In the genomic region with DNA sequence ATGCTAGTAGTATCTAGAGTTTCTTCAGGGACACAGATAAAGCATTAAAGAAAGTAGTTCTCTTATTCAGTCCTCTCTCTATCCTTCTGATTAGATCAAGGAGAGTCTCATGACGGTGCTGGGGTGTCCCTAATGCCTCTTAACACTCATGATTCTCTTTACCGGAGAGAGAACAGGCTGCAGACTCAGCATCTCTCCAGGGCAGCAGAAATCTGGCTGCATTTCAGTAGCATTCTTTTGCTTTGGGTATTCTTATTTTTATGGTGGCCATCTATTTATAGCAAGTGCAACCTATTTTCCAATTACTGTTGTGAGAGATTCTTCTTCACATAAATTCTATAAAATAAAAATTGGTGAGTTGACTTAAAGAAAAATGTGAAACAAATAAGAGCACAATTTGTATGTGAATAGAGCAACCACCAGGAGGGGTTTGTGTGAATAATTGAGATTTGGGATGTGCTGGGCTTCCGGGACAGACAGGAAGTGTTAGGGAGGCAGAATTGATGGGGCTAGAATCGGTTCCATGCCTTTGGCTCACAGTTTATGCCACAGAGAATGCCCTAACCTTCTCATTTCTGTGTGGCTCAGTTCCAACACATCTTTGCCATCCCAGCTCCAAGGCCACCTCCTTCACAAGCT, we compare ENCODE assay signal across 1 cellular context.
TF ChIP-seq lines count a peak whose summit lies in the region.

No MANE protein-coding gene starts in this region.

TF ChIP-seq in WTC11, 78 proteins besides CTCF, POLR2A, EP300 and RAD21 (continued from another document):
- TF ChIP-seq ZNF532 (CRISPR knock-in tag; IDR thresholded peaks at IDR 0.05; ENCODE audit: borderline replicate concordance) (no peak), MLX (CRISPR knock-in tag; IDR thresholded peaks at IDR 0.05) (no peak), MYBL2 (CRISPR knock-in tag; IDR thresholded peaks at IDR 0.05) (no peak), NR1H2 (CRISPR knock-in tag; IDR thresholded peaks at IDR 0.05) (no peak), SP1 (CRISPR knock-in tag; conservative IDR thresholded peaks at IDR 0.05) (no peak), KAT7 (CRISPR knock-in tag; IDR thresholded peaks at IDR 0.05; ENCODE audit: borderline replicate concordance) (no peak), TEAD1 (CRISPR knock-in tag; IDR thresholded peaks at IDR 0.05) (no peak), SMAD3 (CRISPR knock-in tag; IDR thresholded peaks at IDR 0.05; ENCODE audit: borderline replicate concordance) (no peak), ZNF423 (CRISPR knock-in tag; IDR thresholded peaks at IDR 0.05) (no peak), ZNF232 (CRISPR knock-in tag; IDR thresholded peaks at IDR 0.05) (no peak), CREM (CRISPR knock-in tag; IDR thresholded peaks at IDR 0.05) (no peak)
- TF ChIP-seq, protein P1, sequence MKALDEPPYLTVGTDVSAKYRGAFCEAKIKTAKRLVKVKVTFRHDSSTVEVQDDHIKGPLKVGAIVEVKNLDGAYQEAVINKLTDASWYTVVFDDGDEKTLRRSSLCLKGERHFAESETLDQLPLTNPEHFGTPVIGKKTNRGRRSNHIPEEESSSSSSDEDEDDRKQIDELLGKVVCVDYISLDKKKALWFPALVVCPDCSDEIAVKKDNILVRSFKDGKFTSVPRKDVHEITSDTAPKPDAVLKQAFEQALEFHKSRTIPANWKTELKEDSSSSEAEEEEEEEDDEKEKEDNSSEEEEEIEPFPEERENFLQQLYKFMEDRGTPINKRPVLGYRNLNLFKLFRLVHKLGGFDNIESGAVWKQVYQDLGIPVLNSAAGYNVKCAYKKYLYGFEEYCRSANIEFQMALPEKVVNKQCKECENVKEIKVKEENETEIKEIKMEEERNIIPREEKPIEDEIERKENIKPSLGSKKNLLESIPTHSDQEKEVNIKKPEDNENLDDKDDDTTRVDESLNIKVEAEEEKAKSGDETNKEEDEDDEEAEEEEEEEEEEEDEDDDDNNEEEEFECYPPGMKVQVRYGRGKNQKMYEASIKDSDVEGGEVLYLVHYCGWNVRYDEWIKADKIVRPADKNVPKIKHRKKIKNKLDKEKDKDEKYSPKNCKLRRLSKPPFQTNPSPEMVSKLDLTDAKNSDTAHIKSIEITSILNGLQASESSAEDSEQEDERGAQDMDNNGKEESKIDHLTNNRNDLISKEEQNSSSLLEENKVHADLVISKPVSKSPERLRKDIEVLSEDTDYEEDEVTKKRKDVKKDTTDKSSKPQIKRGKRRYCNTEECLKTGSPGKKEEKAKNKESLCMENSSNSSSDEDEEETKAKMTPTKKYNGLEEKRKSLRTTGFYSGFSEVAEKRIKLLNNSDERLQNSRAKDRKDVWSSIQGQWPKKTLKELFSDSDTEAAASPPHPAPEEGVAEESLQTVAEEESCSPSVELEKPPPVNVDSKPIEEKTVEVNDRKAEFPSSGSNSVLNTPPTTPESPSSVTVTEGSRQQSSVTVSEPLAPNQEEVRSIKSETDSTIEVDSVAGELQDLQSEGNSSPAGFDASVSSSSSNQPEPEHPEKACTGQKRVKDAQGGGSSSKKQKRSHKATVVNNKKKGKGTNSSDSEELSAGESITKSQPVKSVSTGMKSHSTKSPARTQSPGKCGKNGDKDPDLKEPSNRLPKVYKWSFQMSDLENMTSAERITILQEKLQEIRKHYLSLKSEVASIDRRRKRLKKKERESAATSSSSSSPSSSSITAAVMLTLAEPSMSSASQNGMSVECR (CRISPR knock-in tag; IDR thresholded peaks at IDR 0.05; ENCODE audit: borderline replicate concordance), result no peak
- TF ChIP-seq, protein P2, sequence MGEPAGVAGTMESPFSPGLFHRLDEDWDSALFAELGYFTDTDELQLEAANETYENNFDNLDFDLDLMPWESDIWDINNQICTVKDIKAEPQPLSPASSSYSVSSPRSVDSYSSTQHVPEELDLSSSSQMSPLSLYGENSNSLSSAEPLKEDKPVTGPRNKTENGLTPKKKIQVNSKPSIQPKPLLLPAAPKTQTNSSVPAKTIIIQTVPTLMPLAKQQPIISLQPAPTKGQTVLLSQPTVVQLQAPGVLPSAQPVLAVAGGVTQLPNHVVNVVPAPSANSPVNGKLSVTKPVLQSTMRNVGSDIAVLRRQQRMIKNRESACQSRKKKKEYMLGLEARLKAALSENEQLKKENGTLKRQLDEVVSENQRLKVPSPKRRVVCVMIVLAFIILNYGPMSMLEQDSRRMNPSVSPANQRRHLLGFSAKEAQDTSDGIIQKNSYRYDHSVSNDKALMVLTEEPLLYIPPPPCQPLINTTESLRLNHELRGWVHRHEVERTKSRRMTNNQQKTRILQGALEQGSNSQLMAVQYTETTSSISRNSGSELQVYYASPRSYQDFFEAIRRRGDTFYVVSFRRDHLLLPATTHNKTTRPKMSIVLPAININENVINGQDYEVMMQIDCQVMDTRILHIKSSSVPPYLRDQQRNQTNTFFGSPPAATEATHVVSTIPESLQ (CRISPR knock-in tag; IDR thresholded peaks at IDR 0.05), result no peak
- TF ChIP-seq, protein P3, sequence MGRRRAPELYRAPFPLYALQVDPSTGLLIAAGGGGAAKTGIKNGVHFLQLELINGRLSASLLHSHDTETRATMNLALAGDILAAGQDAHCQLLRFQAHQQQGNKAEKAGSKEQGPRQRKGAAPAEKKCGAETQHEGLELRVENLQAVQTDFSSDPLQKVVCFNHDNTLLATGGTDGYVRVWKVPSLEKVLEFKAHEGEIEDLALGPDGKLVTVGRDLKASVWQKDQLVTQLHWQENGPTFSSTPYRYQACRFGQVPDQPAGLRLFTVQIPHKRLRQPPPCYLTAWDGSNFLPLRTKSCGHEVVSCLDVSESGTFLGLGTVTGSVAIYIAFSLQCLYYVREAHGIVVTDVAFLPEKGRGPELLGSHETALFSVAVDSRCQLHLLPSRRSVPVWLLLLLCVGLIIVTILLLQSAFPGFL (CRISPR knock-in tag; IDR thresholded peaks at IDR 0.05; ENCODE audit: borderline replicate concordance), result no peak
